Comparison of ENCODE assay signal across 8 cellular contexts in genomic region chr19:11435057-11435832, GRCh38. TPM values are rescaled to one million over a fixed set of nuclear protein-coding genes. Genes with fewer than 3 reads are reported as not detected.
DNase-seq lines count a peak whose midpoint lies in the region; ATAC-seq and TF ChIP-seq lines count a peak whose summit lies in the region.

Gene ODAD3 (minus strand): TSS chr19:11435121. CDS start chr19:11435016, 105 bp downstream.
Gene PRKCSH (plus strand): TSS chr19:11435635. CDS start chr19:11436118, 483 bp downstream.

- no peaks in the 10 kb centered on the region for H3K27me3 ChIP-seq in Peyer's patch

- H3K36me3 Mint-ChIP-seq in activated T-helper 1 cell treated with anti-CD3 and anti-CD28 coated beads, Interleukin-12 subunit alpha, Interleukin-12 subunit beta, Interleukin-2, Interleukin-4 antibody, amounts not matched to agents 30 ng/mL and 10 ng/mL and 1 ng/mL, durations not matched to agents 14 hours and 24 hours and 36 hours (ENCODE audit: low read depth), result peaks cover 16% of the 10 kb centered on the region
- peaks cover 0 to 10% of the 10 kb centered on the region in 2 donors for H3K36me3 Mint-ChIP-seq in naive B cell
- peaks cover 27% of the 10 kb centered on the region for H3K36me3 Mint-ChIP-seq in stimulated activated memory B cell treated with anti-CD40 and anti-IgM and Interleukin-4, amounts not matched to agents 10 μg/mL and 1 μg/mL and 100 μg/mL, for 72 hours

- H3K27ac Mint-ChIP-seq in activated T-helper 1 cell treated with anti-CD3 and anti-CD28 coated beads, Interleukin-12 subunit alpha, Interleukin-12 subunit beta, Interleukin-2, Interleukin-4 antibody, amounts not matched to agents 30 ng/mL and 10 ng/mL and 1 ng/mL, durations not matched to agents 14 hours and 24 hours and 36 hours, result peak within 1 kb of the TSS; percentile 96
- H3K27ac Mint-ChIP-seq in naive B cell, result peak within 1 kb of the TSS; percentile 97 to 100 (median 100)
- peak within 1 kb of the TSS; percentile 94 for H3K27ac Mint-ChIP-seq in stimulated activated memory B cell treated with anti-CD40 and anti-IgM and Interleukin-4, amounts not matched to agents 10 μg/mL and 1 μg/mL and 100 μg/mL, for 72 hours

- TF ChIP-seq POLR2A in Peyer's patch (IDR thresholded peaks at IDR 0.05), result peak in 1 of 2 donors; percentile 53

- H3K4me1 Mint-ChIP-seq in activated T-helper 1 cell treated with anti-CD3 and anti-CD28 coated beads, Interleukin-12 subunit alpha, Interleukin-12 subunit beta, Interleukin-2, Interleukin-4 antibody, amounts not matched to agents 30 ng/mL and 10 ng/mL and 1 ng/mL, durations not matched to agents 14 hours and 24 hours and 36 hours (ENCODE audit: low read depth), result peaks cover 19% of the 10 kb centered on the region
- peaks cover 23 to 41% (median 32%) of the 10 kb centered on the region in 3 donors for H3K4me1 Mint-ChIP-seq in naive B cell
- H3K4me1 Mint-ChIP-seq in stimulated activated memory B cell treated with anti-CD40 and anti-IgM and Interleukin-4, amounts not matched to agents 10 μg/mL and 1 μg/mL and 100 μg/mL, for 72 hours, result peaks cover 36% of the 10 kb centered on the region

- H3K36me3 ChIP-seq in KOPT-K1 (ENCODE audit: insufficient read depth, low read length) (peaks cover 39% of the 10 kb centered on the region), Peyer's patch (peaks cover 0 to 30% (median 2%) of the 10 kb centered on the region in 3 donors)

- H3K27me3 Mint-ChIP-seq in activated T-helper 1 cell treated with anti-CD3 and anti-CD28 coated beads, Interleukin-12 subunit alpha, Interleukin-12 subunit beta, Interleukin-2, Interleukin-4 antibody, amounts not matched to agents 30 ng/mL and 10 ng/mL and 1 ng/mL, durations not matched to agents 14 hours and 24 hours and 36 hours (ENCODE audit: insufficient read depth), result peaks cover 6% of the 10 kb centered on the region
- H3K27me3 Mint-ChIP-seq in naive B cell, result no peaks in the 10 kb centered on the region
- H3K27me3 Mint-ChIP-seq in stimulated activated memory B cell treated with anti-CD40 and anti-IgM and Interleukin-4, amounts not matched to agents 10 μg/mL and 1 μg/mL and 100 μg/mL, for 72 hours, result no peaks in the 10 kb centered on the region

- H3K9me3 Mint-ChIP-seq in activated T-helper 1 cell treated with anti-CD3 and anti-CD28 coated beads, Interleukin-12 subunit alpha, Interleukin-12 subunit beta, Interleukin-2, Interleukin-4 antibody, amounts not matched to agents 30 ng/mL and 10 ng/mL and 1 ng/mL, durations not matched to agents 14 hours and 24 hours and 36 hours, result no peaks in the 10 kb centered on the region
- H3K9me3 Mint-ChIP-seq in naive B cell, result peaks cover 0 to 4% (median 0%) of the 10 kb centered on the region in 7 donors
- no peaks in the 10 kb centered on the region for H3K9me3 Mint-ChIP-seq in stimulated activated memory B cell treated with anti-CD40 and anti-IgM and Interleukin-4, amounts not matched to agents 10 μg/mL and 1 μg/mL and 100 μg/mL, for 72 hours

- peak within 1 kb of the TSS; percentile 61 to 73 (median 66) for H3K4me3 ChIP-seq in Peyer's patch

- peak; percentile 91 for ATAC-seq in GM21786 (IDR thresholded peaks at IDR 0.05; ENCODE audit: unreplicated experiment)
- ATAC-seq in naive B cell (ENCODE audit: low read depth in 2 of 2), result peak; percentile 82 to 86
- peak; percentile 97 for ATAC-seq in stimulated activated memory B cell treated with anti-CD40 and anti-IgM and Interleukin-4, amounts not matched to agents 10 μg/mL and 1 μg/mL and 100 μg/mL, for 72 hours

- DNase-seq in Daoy (ENCODE audit: low read depth), result peak; percentile 100
- peak; percentile 98 to 100 (median 99) for DNase-seq in Peyer's patch
- DNase-seq in activated T-helper 1 cell treated with anti-CD3 and anti-CD28 coated beads, Interleukin-12 subunit alpha, Interleukin-12 subunit beta, Interleukin-2, Interleukin-4 antibody, amounts not matched to agents 30 ng/mL and 10 ng/mL and 1 ng/mL, durations not matched to agents 14 hours and 24 hours and 36 hours (ENCODE audit: low spot score), result peak; percentile 99
- DNase-seq in fibroblast of gingiva (ENCODE audit: low read depth), result peak; percentile 100
- DNase-seq in naive B cell, result peak; percentile 98

- no peaks in the 10 kb centered on the region for H3K9me3 ChIP-seq in KOPT-K1 (ENCODE audit: insufficient read depth, low read length, poor library complexity, severe bottlenecking)
- H3K9me3 ChIP-seq in Peyer's patch, result no peaks in the 10 kb centered on the region

- peaks cover 0 to 19% (median 12%) of the 10 kb centered on the region in 4 donors for H3K4me1 ChIP-seq in Peyer's patch

- TF ChIP-seq CTCF in Peyer's patch (IDR thresholded peaks at IDR 0.05), result peak; percentile 87 to 99 (median 98)

- H3K27ac ChIP-seq in KOPT-K1 (ENCODE audit: low read depth, low read length, poor library complexity, severe bottlenecking) (peak within 1 kb of the TSS; percentile 90), Peyer's patch (peak within 1 kb of the TSS; percentile 77 to 87 (median 79))

- H3K4me3 Mint-ChIP-seq in activated T-helper 1 cell treated with anti-CD3 and anti-CD28 coated beads, Interleukin-12 subunit alpha, Interleukin-12 subunit beta, Interleukin-2, Interleukin-4 antibody, amounts not matched to agents 30 ng/mL and 10 ng/mL and 1 ng/mL, durations not matched to agents 14 hours and 24 hours and 36 hours, result peak within 1 kb of the TSS; percentile 99
- H3K4me3 Mint-ChIP-seq in naive B cell, result peak within 1 kb of the TSS; percentile 94 to 100 (median 100)
- peak within 1 kb of the TSS; percentile 96 for H3K4me3 Mint-ChIP-seq in stimulated activated memory B cell treated with anti-CD40 and anti-IgM and Interleukin-4, amounts not matched to agents 10 μg/mL and 1 μg/mL and 100 μg/mL, for 72 hours

- intact Hi-C loops in activated T-helper 1 cell treated with anti-CD3 and anti-CD28 coated beads, Interleukin-12 subunit alpha, Interleukin-12 subunit beta, Interleukin-2, Interleukin-4 antibody, amounts not matched to agents 30 ng/mL and 10 ng/mL and 1 ng/mL, durations not matched to agents 14 hours and 24 hours and 36 hours (cut with micrococcal nuclease), result loop anchor here (1.0 to 10.0 kb wide), 15 partner anchors 13 to 1330 kb away; partner anchors contain the start of genes ANGPTL6, CCDC159, ECSIT and ELOF1

RNA-seq across cellular contexts. Expression of gene ODAD3, which starts in this region (rescaled TPM):
- not detected in 2 replicates for total RNA-seq in Daoy (2014; rRNA removed; shearing (Covaris generic))
- total RNA-seq in Peyer's patch, result 1 to 10 TPM in 1 of 4 donors, not detected in 3; 1.5 TPM
- not detected in 2 replicates for total RNA-seq in activated T-helper 1 cell treated with anti-CD3 and anti-CD28 coated beads, Interleukin-12 subunit alpha, Interleukin-12 subunit beta, Interleukin-2, Interleukin-4 antibody, amounts not matched to agents 30 ng/mL and 10 ng/mL and 1 ng/mL, durations not matched to agents 14 hours and 24 hours and 36 hours
- 1 to 10 TPM in 1 of 6 donors, under 1 TPM in 5; 0.21 to 1.2 (median 0.69) TPM for polyA plus RNA-seq in naive B cell (ENCODE audit: low read depth in 6 of 6)

RNA-seq across cellular contexts. Expression of gene PRKCSH, which starts in this region (rescaled TPM):
- total RNA-seq in Daoy (2014; rRNA removed; shearing (Covaris generic)), result 83.6 and 85.8 TPM in 2 replicates
- total RNA-seq in Peyer's patch, result 100 to 1,000 TPM; 161 to 239 (median 194) TPM
- 322 and 334 TPM in 2 replicates for total RNA-seq in activated T-helper 1 cell treated with anti-CD3 and anti-CD28 coated beads, Interleukin-12 subunit alpha, Interleukin-12 subunit beta, Interleukin-2, Interleukin-4 antibody, amounts not matched to agents 30 ng/mL and 10 ng/mL and 1 ng/mL, durations not matched to agents 14 hours and 24 hours and 36 hours
- polyA plus RNA-seq in naive B cell (ENCODE audit: low read depth in 6 of 6), result 10 to 100 TPM; 32.2 to 79.6 (median 46.9) TPM

Comparison
In these comparisons a context has a peak if more than half of its experiments do, and no peak if none do; other contexts are left out.
1. Peak in every context shown above with its lines: DNase-seq, ATAC-seq, H3K4me3 ChIP-seq and H3K27ac ChIP-seq.